In the genomic region with DNA sequence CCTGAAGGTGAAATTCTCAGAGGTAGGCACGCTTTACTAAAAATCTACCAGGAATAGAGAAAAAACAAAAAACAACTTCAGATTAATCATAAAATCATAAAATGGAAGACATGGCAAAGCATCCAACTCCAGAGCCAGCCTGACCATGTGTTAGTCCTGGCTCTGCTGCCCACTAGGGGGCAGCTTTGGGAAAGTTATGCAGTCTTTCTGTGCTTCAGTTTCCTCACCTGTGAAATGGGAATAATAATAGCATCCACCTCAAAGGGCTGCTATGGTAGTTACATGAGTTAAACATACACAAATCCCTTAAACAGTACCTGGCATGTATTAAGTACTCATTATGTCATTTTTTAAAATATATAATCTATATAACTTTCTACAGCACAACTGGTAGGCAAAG, we compare ENCODE assay signal across 8 cellular contexts. TPM values are rescaled to one million over a fixed set of nuclear protein-coding genes. Genes with fewer than 3 reads are reported as not detected.
DNase-seq lines count a peak whose midpoint lies in the region; ATAC-seq, FAIRE-seq and TF ChIP-seq lines count a peak whose summit lies in the region.

No MANE protein-coding gene starts in this region.

- H3K27ac ChIP-seq in HepG2 (ENCODE audit: extremely low read length, insufficient read depth, low read length) (no peak overlapping the region), dorsolateral prefrontal cortex (no peak overlapping the region)

- no peak overlapping the region for H3K27ac Mint-ChIP-seq in activated CD8-positive, alpha-beta T cell treated with anti-CD3 and anti-CD28 coated beads for 36 hours

- TF ChIP-seq RAD21 in HepG2 (CRISPR knock-in tag; IDR thresholded peaks at IDR 0.05): no peak

- CTCF ChIA-PET in activated CD8-positive, alpha-beta T cell treated with anti-CD3 and anti-CD28 coated beads for 36 hours (lab: Charles Lee): interaction anchor here (1.1 kb wide), 1 partner anchor 286 kb away, joined by 3 read pairs; no protein-coding TSS in a partner anchor
- CTCF ChIA-PET in HepG2 (lab: Yijun Ruan, JAX; ENCODE audit: low intra/inter-chr PET ratio, low total read pairs): no interaction called here

- H2AFZ ChIP-seq in HepG2 (ENCODE audit: low read length): no peak overlapping the region

- 87% methylated on average over 1 of the region's 1 CpG for WGBS in HepG2 (ENCODE audit: low lambda C conversion rate)

- intact Hi-C loops in activated CD8-positive, alpha-beta T cell treated with anti-CD3 and anti-CD28 coated beads for 36 hours (cut with micrococcal nuclease): no loop called here
- intact Hi-C loops in HepG2 (cut with micrococcal nuclease; ENCODE audit: unreplicated experiment) (no loop called here), dorsolateral prefrontal cortex (cut with DNase I) (no loop called here)

- H3K36me3 Mint-ChIP-seq in activated CD8-positive, alpha-beta T cell treated with anti-CD3 and anti-CD28 coated beads for 36 hours (ENCODE audit: low read depth): no peaks in the 10 kb centered on the region

- H3K27me3 ChIP-seq in GM06990 (replicated peaks; ENCODE audit: control insufficient read depth, insufficient read depth, low read length) (no peaks in the 10 kb centered on the region), HepG2 (ENCODE audit: control insufficient read depth in 1 of 2, insufficient read depth in 2 of 2, low read length in 2 of 2) (no peaks in the 10 kb centered on the region), dorsolateral prefrontal cortex (peaks cover 0 to 5% (median 0%) of the 10 kb centered on the region in 45 donors)

- TF ChIP-seq POLR2A in HepG2 (IDR thresholded peaks at IDR 0.05; ENCODE audit: insufficient read depth in 1 of 2, low read depth in 2 of 2, low read length in 2 of 2): no peak

- H3K4me3 Mint-ChIP-seq in activated CD8-positive, alpha-beta T cell treated with anti-CD3 and anti-CD28 coated beads for 36 hours: no peak overlapping the region

- in situ Hi-C loops in HepG2 (cut with HindIII; ENCODE audit: extremely low pct_ligation_motif_present, low pct_unique_long_range_greater_than_20kb): no loop called here

- no peaks in the 10 kb centered on the region for H3K4me1 Mint-ChIP-seq in activated CD8-positive, alpha-beta T cell treated with anti-CD3 and anti-CD28 coated beads for 36 hours (ENCODE audit: low read depth)

- H3K4me2 ChIP-seq in HepG2 (ENCODE audit: low read depth, low read length): no peak overlapping the region

- TF ChIP-seq CTCF in GM06990 (IDR thresholded peaks at IDR 0.05; ENCODE audit: insufficient read depth, low read length, poor library complexity, severe bottlenecking) (peak; percentile 86), HepG2 (CRISPR knock-in tag; IDR thresholded peaks at IDR 0.05) (peak; percentile 15; the same call in 1 of the 2 replicates), dorsolateral prefrontal cortex (IDR thresholded peaks at IDR 0.05 in 54 of 56, conservative IDR thresholded peaks at IDR 0.05 in 2 of 56; ENCODE audit: low read depth in 1 of 56, partially characterized antibody in 56 of 56) (peak in 28 of 56 donors; percentile 13 to 44 (median 23))
- TF ChIP-seq CTCF in activated CD8-positive, alpha-beta T cell treated with anti-CD3 and anti-CD28 coated beads for 36 hours (IDR thresholded peaks at IDR 0.05): peak; percentile 52

- BruUV-seq in HepG2 (replicated peaks; lab: Mats Ljungman, UMichigan): no TSS peak

- no peaks in the 10 kb centered on the region for H3K36me3 ChIP-seq in GM06990 (ENCODE audit: control insufficient read depth, insufficient read depth, low read length)
- H3K36me3 ChIP-seq in HepG2 (replicated peaks in 1 of 2; ENCODE audit: control insufficient read depth in 1 of 2, insufficient read depth in 2 of 2, low read length in 2 of 2): no peaks in the 10 kb centered on the region

- H3K9me3 ChIP-seq in HepG2 (ENCODE audit: low read length): no peaks in the 10 kb centered on the region

- POLR2A ChIA-PET in activated CD8-positive, alpha-beta T cell treated with anti-CD3 and anti-CD28 coated beads for 36 hours (lab: Charles Lee): interaction anchor here (0.7 kb wide), 1 partner anchor 546 kb away, joined by 3 read pairs; no protein-coding TSS in a partner anchor
- POLR2A ChIA-PET in HepG2 (lab: Yijun Ruan, JAX): no interaction called here

- no peak for FAIRE-seq in HepG2 (lab: Jason Lieb, UNC)

- no peak overlapping the region for H3K4me3 ChIP-seq in GM06990 (replicated peaks; ENCODE audit: low read depth, low read length)
- H3K4me3 ChIP-seq in HepG2 (replicated peaks in 1 of 3; ENCODE audit: insufficient read depth in 1 of 3, low read depth in 2 of 3, low read length in 3 of 3): no peak overlapping the region
- H3K4me3 ChIP-seq in dorsolateral prefrontal cortex: no peak overlapping the region

- TF ChIP-seq EP300 in HepG2 (IDR thresholded peaks at IDR 0.05; ENCODE audit: low read depth in 2 of 2, low read length in 2 of 2) (no peak), HepG2 (CRISPR knock-in tag; IDR thresholded peaks at IDR 0.05; ENCODE audit: borderline replicate concordance) (no peak)

- no peaks in the 10 kb centered on the region for H3K27me3 Mint-ChIP-seq in activated CD8-positive, alpha-beta T cell treated with anti-CD3 and anti-CD28 coated beads for 36 hours

- H3K4me1 ChIP-seq in HepG2 (ENCODE audit: insufficient read depth, low read length): no peaks in the 10 kb centered on the region

- no peak overlapping the region for H3K9ac ChIP-seq in HepG2 (ENCODE audit: insufficient read depth, low read depth, low read length)

- DNase-seq in GM06990 (ENCODE audit: extremely low read depth, insufficient read length): no peak
- DNase-seq in activated CD8-positive, alpha-beta T cell treated with anti-CD3 and anti-CD28 coated beads for 36 hours: peak; percentile 39
- no peak for DNase-seq in HepG2 (ENCODE audit: low spot score)
- DNase-seq in SW480 (ENCODE audit: low spot score): no peak
- DNase-seq in NCI-H187 treated with DMSO at 0.1 percent for 48 hours (lab: John Stamatoyannopoulos, UW): no peak
- DNase-seq in dorsolateral prefrontal cortex: no peak

- H3K9me3 Mint-ChIP-seq in activated CD8-positive, alpha-beta T cell treated with anti-CD3 and anti-CD28 coated beads for 36 hours: no peaks in the 10 kb centered on the region

- H3K79me2 ChIP-seq in HepG2 (ENCODE audit: insufficient read depth, low read length): no peaks in the 10 kb centered on the region

- no peaks in the 10 kb centered on the region for H4K20me1 ChIP-seq in HepG2 (ENCODE audit: insufficient read depth, low read length)

- ATAC-seq in HG03469 (IDR thresholded peaks at IDR 0.05; ENCODE audit: unreplicated experiment) (peak; percentile 40), HepG2 (no peak), HG02973 (IDR thresholded peaks at IDR 0.05; ENCODE audit: unreplicated experiment) (no peak)
- no peak for ATAC-seq in activated CD8-positive, alpha-beta T cell treated with anti-CD3 and anti-CD28 coated beads for 36 hours

TF ChIP-seq in HepG2, 621 proteins besides CTCF, POLR2A, EP300 and RAD21 (continues in another document):
- TF ChIP-seq HMG20A (CRISPR knock-in tag; IDR thresholded peaks at IDR 0.05; ENCODE audit: borderline replicate concordance) (no peak), ZNF703 (CRISPR knock-in tag; IDR thresholded peaks at IDR 0.05; ENCODE audit: borderline replicate concordance) (no peak), ZNF468 (CRISPR knock-in tag; IDR thresholded peaks at IDR 0.05) (no peak), ZNF629 (CRISPR knock-in tag; conservative IDR thresholded peaks at IDR 0.05) (peak; percentile 91), SMC3 (IDR thresholded peaks at IDR 0.05; ENCODE audit: low read length) (peak; percentile 14; the same call in 1 of the 2 replicates), BRF2 (CRISPR knock-in tag; IDR thresholded peaks at IDR 0.05) (no peak), ZNF430 (CRISPR knock-in tag; IDR thresholded peaks at IDR 0.05) (no peak), ZNF747 (CRISPR knock-in tag; IDR thresholded peaks at IDR 0.05; ENCODE audit: borderline replicate concordance) (no peak), ZNF761 (CRISPR knock-in tag; conservative IDR thresholded peaks at IDR 0.05) (no peak), ZMYM4 (CRISPR knock-in tag; IDR thresholded peaks at IDR 0.05) (no peak)

RNA-seq across cellular contexts. Expression of gene WNT5A, which starts 52.3 kb away (rescaled TPM):
- total RNA-seq in activated CD8-positive, alpha-beta T cell treated with anti-CD3 and anti-CD28 coated beads for 36 hours: not detected
- not detected in 2 replicates for total RNA-seq in HepG2 (2016; rRNA removed; fragmentation: Illumina TruSeq; extraction: Trizol)
- total RNA-seq in HepG2 (2016; cell fraction: cytosol; rRNA removed; fragmentation: Illumina TruSeq; extraction: Trizol; ENCODE audit: low read depth): not detected in 2 replicates
- not detected in 2 replicates for total RNA-seq in HepG2 (2016; cell fraction: insoluble cytoplasmic fraction; rRNA removed; fragmentation: Illumina TruSeq; extraction: Trizol)
- total RNA-seq in HepG2 (2016; cell fraction: membrane; rRNA removed; fragmentation: Illumina TruSeq; extraction: Trizol): not detected in 2 replicates
- total RNA-seq in HepG2 (2016; cell fraction: nucleus; rRNA removed; fragmentation: Illumina TruSeq; extraction: Trizol): not detected in 2 replicates
- polyA plus RNA-seq in HepG2 (2011; rRNA removed): not detected in 2 replicates
- polyA plus RNA-seq in HepG2 (2011; cell fraction: cytosol; rRNA removed): not detected in 2 replicates
- polyA plus RNA-seq in HepG2 (2011; cell fraction: nucleus; rRNA removed): not detected in 2 replicates
- polyA plus RNA-seq in HepG2 (2012): not detected in 2 replicates
- polyA plus RNA-seq in HepG2 (2016; cell fraction: cytosol; fragmentation: Illumina TruSeq; extraction: Trizol; ENCODE audit: low read depth): not detected in 2 replicates
- not detected in 2 replicates for polyA plus RNA-seq in HepG2 (2016; cell fraction: insoluble cytoplasmic fraction; fragmentation: Illumina TruSeq; extraction: Trizol; ENCODE audit: low read depth)
- not detected in 2 replicates for polyA plus RNA-seq in HepG2 (2016; cell fraction: membrane; fragmentation: Illumina TruSeq; extraction: Trizol; ENCODE audit: low read depth)
- polyA plus RNA-seq in HepG2 (2016; cell fraction: nucleus; fragmentation: Illumina TruSeq; extraction: Trizol; ENCODE audit: insufficient read depth, low read depth): not detected in 2 replicates
- polyA minus RNA-seq in HepG2 (2011; rRNA and poly(A)+ RNA removed; ENCODE audit: low replicate concordance): 39.6 TPM in 1 of 2 replicates, not detected in the other
- polyA minus RNA-seq in HepG2 (2011; cell fraction: cytosol; rRNA and poly(A)+ RNA removed): not detected in 2 replicates
- not detected in 2 replicates for polyA minus RNA-seq in HepG2 (2011; cell fraction: nucleus; rRNA and poly(A)+ RNA removed)
- 10 to 100 TPM in 13 of 120 experiments, 1 to 10 TPM in 107; 3.3 to 13.3 (median 7.1) TPM for total RNA-seq in dorsolateral prefrontal cortex
